ENCODE assay signal across 13 cellular contexts in the genomic region with DNA sequence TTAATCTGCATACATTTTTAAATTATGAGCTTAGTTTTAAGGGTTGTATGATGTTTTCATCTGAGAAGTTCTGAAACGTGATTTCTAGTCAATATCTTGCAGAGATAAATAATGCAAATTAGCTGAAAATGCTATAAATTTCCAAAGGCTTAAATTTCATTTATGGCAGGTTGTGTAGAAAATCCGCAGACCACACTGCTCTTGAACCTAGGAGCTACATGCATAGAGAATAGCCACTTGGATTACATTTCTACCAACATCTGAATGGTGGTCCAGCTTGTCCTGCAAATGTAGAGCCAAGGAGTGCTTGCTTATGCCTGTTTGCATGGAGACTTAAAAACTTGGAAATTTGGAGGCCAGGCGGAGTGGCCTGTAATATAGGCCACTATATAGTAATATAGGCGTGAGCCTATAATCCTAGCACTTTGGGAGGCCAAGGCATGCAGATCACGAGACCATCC. TPM values are rescaled to one million over a fixed set of nuclear protein-coding genes. Genes with fewer than 3 reads are reported as not detected.
A peak's percentile ranks its signal among the peaks of the same experiment; 100 is the strongest.
DNase-seq lines count a peak whose midpoint lies in the region; ATAC-seq and TF ChIP-seq lines count a peak whose summit lies in the region.
"Had no signal": no experiment of that assay in that cellular context is flagged by ENCODE, and none has a peak within 500 bp of the region (broad histone marks: within the 10 kb centered on the region; RNA-seq: fewer than 3 reads in every experiment).

No MANE protein-coding gene starts in this region.

- ATAC-seq in HG03521 (IDR thresholded peaks at IDR 0.05; ENCODE audit: unreplicated experiment) (no peak), HG03469 (IDR thresholded peaks at IDR 0.05; ENCODE audit: unreplicated experiment) (no peak)

- intact Hi-C loops in ovary (cut with DNase I) = no loop called here

- H3K4me1 ChIP-seq in ovary (ENCODE audit: insufficient read depth) = no peaks in the 10 kb centered on the region

- peak; percentile 24; the same call in 1 of the 2 replicates for TF ChIP-seq POLR2A in Raji (IDR thresholded peaks at IDR 0.05; ENCODE audit: insufficient read depth, low read depth, low read length)
- TF ChIP-seq POLR2A in ovary (IDR thresholded peaks at IDR 0.05) = no peak

- TF ChIP-seq CTCF in 22Rv1 (IDR thresholded peaks at IDR 0.05) (no peak), GM12865 (IDR thresholded peaks at IDR 0.05; ENCODE audit: insufficient read depth, low read depth, low read length, missing control alignments) (no peak), ovary (IDR thresholded peaks at IDR 0.05) (no peak)

- no peaks in the 10 kb centered on the region for H3K9me3 ChIP-seq in ovary
- H3K9me3 ChIP-seq: SJCRH30 had no signal

- H3K4me3 ChIP-seq in GM12865 (ENCODE audit: low read depth, low read length) = no peak overlapping the region
- H3K4me3 ChIP-seq in ovary = no peak overlapping the region
- H3K4me3 ChIP-seq: SJCRH30 had no signal

- no peak for TF ChIP-seq EP300 in ovary (IDR thresholded peaks at IDR 0.05)

- DNase-seq in GM12865 (ENCODE audit: low read depth) (peak; percentile 29), fibroblast of peridontal ligament (ENCODE audit: extremely low read depth) (peak; percentile 13), GM19238 (ENCODE audit: insufficient read length, low spot score) (no peak), ovary (no peak)
- DNase-seq: activated CD4-positive, alpha-beta T cell treated with anti-CD3 and anti-CD28 coated beads for 4 hours; activated gamma-delta T cell; C1 segment of cervical spinal cord; NCI-H1417 treated with DMSO at 0.1 percent for 48 hours had no signal

- H3K27ac ChIP-seq in 22Rv1 (peak overlapping the region; percentile 71), ovary (no peak overlapping the region)
- H3K27ac ChIP-seq: SJCRH30 had no signal

- H3K27me3 ChIP-seq in ovary = no peaks in the 10 kb centered on the region

- 73 to 81% (median 79%) methylated on average over 5 of the region's 5 CpGs for WGBS in ovary, 3 donors

- H3K36me3 ChIP-seq in ovary = no peaks in the 10 kb centered on the region

RNA-seq across cellular contexts. Expression of gene MAT2A, which starts 6.8 kb away (rescaled TPM):
- total RNA-seq in ovary = 100 to 1,000 TPM; 128 to 766 (median 228) TPM
- 100 to 1,000 TPM in 1 of 2 donors, 10 to 100 TPM in 1; 70.8 to 224 TPM for polyA plus RNA-seq in ovary

RNA-seq across cellular contexts. Expression of gene GGCX, which starts 15.5 kb away (rescaled TPM):
- total RNA-seq in ovary = 10 to 100 TPM; 23.8 to 35.5 (median 33.9) TPM
- 10 to 100 TPM; 14.2 to 33.3 TPM for polyA plus RNA-seq in ovary

RNA-seq across cellular contexts. Expression of gene VAMP8, which starts 31.6 kb away (rescaled TPM):
- 10 to 100 TPM in 5 of 7 donors, 1 to 10 TPM in 2; 5.9 to 58.4 (median 14.0) TPM for total RNA-seq in ovary
- polyA plus RNA-seq in ovary = 10 to 100 TPM; 25.5 to 54.3 TPM

RNA-seq across cellular contexts. Expression of gene VAMP5, which starts 38.4 kb away (rescaled TPM):
- 10 to 100 TPM; 25.6 to 59.1 (median 48.5) TPM for total RNA-seq in ovary
- polyA plus RNA-seq in ovary = 10 to 100 TPM; 35.7 to 99.5 TPM
- total RNA-seq: SJCRH30 had no signal

RNA-seq across cellular contexts. Expression of gene RNF181, which starts 49.7 kb away (rescaled TPM):
- 100 to 1,000 TPM in 1 of 7 donors, 10 to 100 TPM in 6; 61.1 to 108 (median 93.3) TPM for total RNA-seq in ovary
- 100 to 1,000 TPM; 123 to 148 TPM for polyA plus RNA-seq in ovary

Comparison
In these comparisons a context has a peak if more than half of its experiments do, and no peak if none do; other contexts are left out.
1. DNase-seq: peak in GM12865 (single experiment) and fibroblast of peridontal ligament (single experiment); none in GM19238 (single experiment) and ovary (0 of 5).